Comparison of ENCODE assay signal across 17 cellular contexts in genomic region chr16:15973460-15973859, GRCh38. TPM values are rescaled to one million over a fixed set of nuclear protein-coding genes. Genes with fewer than 3 reads are reported as not detected.
DNase-seq lines count a peak whose midpoint lies in the region; TF ChIP-seq lines count a peak whose summit lies in the region.
"Had no signal": no experiment of that assay in that cellular context is flagged by ENCODE, and none has a peak within 500 bp of the region (broad histone marks: within the 10 kb centered on the region; RNA-seq: fewer than 3 reads in every experiment).

No MANE protein-coding gene starts in this region.

- intact Hi-C loops in ascending aorta (cut with DNase I) = no loop called here
- intact Hi-C loops in thyroid gland (cut with DNase I) = no loop called here
- intact Hi-C loops in colonic mucosa (cut with DNase I) = no loop called here
- intact Hi-C loops in A673 (cut with micrococcal nuclease; ENCODE audit: unreplicated experiment) = no loop called here

- POLR2A ChIA-PET in A673 (lab: Charles Lee; ENCODE audit: low non-redundant PET) = interaction anchor here (0.6 kb wide), 1 partner anchor 23 kb away, joined by 3 read pairs; no protein-coding TSS in a partner anchor

- H3K4me3 ChIP-seq in ascending aorta = no peak overlapping the region
- H3K4me3 ChIP-seq in muscle layer of colon (ENCODE audit: low read depth in 1 of 2, low read length in 2 of 2) = no peak overlapping the region
- H3K4me3 ChIP-seq in thyroid gland (replicated peaks in 1 of 3) = no peak overlapping the region
- no peak overlapping the region for H3K4me3 ChIP-seq in colonic mucosa
- no peak overlapping the region for H3K4me3 ChIP-seq in A673 (ENCODE audit: low read depth, low read length, poor library complexity, severe bottlenecking)
- H3K4me3 ChIP-seq: lower lobe of right lung had no signal

- H3K27me3 ChIP-seq in ascending aorta (no peaks in the 10 kb centered on the region), muscle layer of colon (ENCODE audit: control insufficient read depth in 1 of 2, insufficient read depth in 2 of 2, low read length in 2 of 2) (no peaks in the 10 kb centered on the region), thyroid gland (no peaks in the 10 kb centered on the region), colonic mucosa (no peaks in the 10 kb centered on the region), A673 (replicated peaks; ENCODE audit: insufficient read depth, low read depth, low read length, poor library complexity) (no peaks in the 10 kb centered on the region)

- no TSS peak for BruUV-seq in A673 (replicated peaks; lab: Mats Ljungman, UMichigan)

- TF ChIP-seq CTCF in ascending aorta (IDR thresholded peaks at IDR 0.05) = no peak
- no peak for TF ChIP-seq CTCF in thyroid gland (IDR thresholded peaks at IDR 0.05)
- TF ChIP-seq CTCF in colonic mucosa (IDR thresholded peaks at IDR 0.05) = no peak
- no peak for TF ChIP-seq CTCF in A673 (conservative IDR thresholded peaks at IDR 0.05; ENCODE audit: low read depth, low read length)

- WGBS in thyroid gland, 2 donors = 76% methylated on average over 6 of the region's 6 CpGs

- peak; percentile 85 for DNase-seq in M059J (ENCODE audit: low read depth)
- no peak for DNase-seq in ascending aorta (ENCODE audit: low spot score in 2 of 2)
- no peak for DNase-seq in thyroid gland
- DNase-seq in colonic mucosa = no peak
- no peak for DNase-seq in A673 (ENCODE audit: low spot score)
- DNase-seq in activated CD8-positive, alpha-beta memory T cell treated with anti-CD3 and anti-CD28 coated beads, Interleukin-2, amount 50 U/mL, for 4 hours = no peak
- DNase-seq: activated CD4-positive, alpha-beta T cell treated with anti-CD3 and anti-CD28 coated beads for 48 hours; cortex of kidney; DND-41; foreskin fibroblast; hippocampal formation; lower lobe of right lung; NCI-H1694; NCI-H748 treated with DMSO at 0.1 percent for 48 hours; occipital lobe; SHP77 had no signal

- H3K9ac ChIP-seq in muscle layer of colon (ENCODE audit: low read length) = no peak overlapping the region
- no peak overlapping the region for H3K9ac ChIP-seq in colonic mucosa (ENCODE audit: low read depth in 2 of 2, low read length in 2 of 2)

- H3K27ac ChIP-seq in ascending aorta (peak overlapping the region; percentile 94 to 97), muscle layer of colon (ENCODE audit: low read depth, low read length) (peak overlapping the region; percentile 19), thyroid gland (peak overlapping the region; percentile 45 to 87 (median 76)), colonic mucosa (no peak overlapping the region), A673 (ENCODE audit: low read depth, low read length, poor library complexity, severe bottlenecking) (no peak overlapping the region)

- H3K4me1 ChIP-seq in ascending aorta = peaks cover 28 to 44% of the 10 kb centered on the region in 2 donors
- peaks cover 51% of the 10 kb centered on the region for H3K4me1 ChIP-seq in muscle layer of colon (ENCODE audit: insufficient read depth, low read length)
- H3K4me1 ChIP-seq in thyroid gland = peaks cover 84 to 94% of the 10 kb centered on the region in 2 donors
- H3K4me1 ChIP-seq in colonic mucosa = no peaks in the 10 kb centered on the region
- no peaks in the 10 kb centered on the region for H3K4me1 ChIP-seq in A673 (ENCODE audit: insufficient read depth, low read length, poor library complexity, severe bottlenecking)

- TF ChIP-seq POLR2A in thyroid gland (IDR thresholded peaks at IDR 0.05) = no peak

- H3K9me3 ChIP-seq in ascending aorta = no peaks in the 10 kb centered on the region
- no peaks in the 10 kb centered on the region for H3K9me3 ChIP-seq in muscle layer of colon (ENCODE audit: low read length)
- H3K9me3 ChIP-seq in thyroid gland = no peaks in the 10 kb centered on the region
- H3K9me3 ChIP-seq in colonic mucosa = no peaks in the 10 kb centered on the region
- H3K9me3 ChIP-seq in A673 (ENCODE audit: low read depth, low read length, poor library complexity, severe bottlenecking) = peaks cover 7% of the 10 kb centered on the region

- CTCF ChIA-PET in A673 (lab: Charles Lee) = no interaction called here

- peaks cover 0 to 2% of the 10 kb centered on the region in 2 donors for H3K36me3 ChIP-seq in ascending aorta
- no peaks in the 10 kb centered on the region for H3K36me3 ChIP-seq in muscle layer of colon (ENCODE audit: insufficient read depth, low read length)
- no peaks in the 10 kb centered on the region for H3K36me3 ChIP-seq in thyroid gland
- H3K36me3 ChIP-seq in colonic mucosa = no peaks in the 10 kb centered on the region
- no peaks in the 10 kb centered on the region for H3K36me3 ChIP-seq in A673 (ENCODE audit: insufficient read depth, low read length, poor library complexity, severe bottlenecking)
- H3K36me3 ChIP-seq: lower lobe of right lung had no signal

RNA-seq across cellular contexts. Expression of gene ABCC1, which starts 24.0 kb away (rescaled TPM):
- 11.3 and 21.5 TPM in 2 replicates for total RNA-seq in M059J (2014; rRNA removed; shearing (Covaris generic))
- total RNA-seq in ascending aorta = 144 TPM
- 10 to 100 TPM; 42.7 to 76.7 (median 70.1) TPM for total RNA-seq in thyroid gland
- total RNA-seq in colonic mucosa = 10 to 100 TPM; 22.0 to 22.2 TPM
- 25.0 and 32.1 TPM in 2 replicates for total RNA-seq in A673 (2021)

Comparison
In these comparisons a context has a peak if more than half of its experiments do, and no peak if none do; other contexts are left out.
1. H3K27ac ChIP-seq: peak in ascending aorta (2 of 2), muscle layer of colon (single experiment) and thyroid gland (3 of 3); none in colonic mucosa (single experiment) and A673 (single experiment).